In genomic region chrX:68506649-68507048, GRCh38 we compare ENCODE assay signal across 21 cellular contexts.
"Had no signal": no experiment of that assay in that cellular context is flagged by ENCODE, and none has a peak within 500 bp of the region (broad histone marks: within the 10 kb centered on the region; RNA-seq: fewer than 3 reads in every experiment).

No MANE protein-coding gene starts in this region.

- H3K4me3 ChIP-seq: SJCRH30 had no signal

- H3K27me3 Mint-ChIP-seq: IgD-negative memory B cell had no signal

- H3K27ac ChIP-seq: HL-60, SJCRH30 had no signal

- H3K4me1 ChIP-seq: SJCRH30 had no signal

- H3K27me3 ChIP-seq: SJCRH30 had no signal

- H3K9me3 ChIP-seq: SJCRH30 had no signal

- H3K4me3 Mint-ChIP-seq: IgD-negative memory B cell had no signal

- DNase-seq: Karpas-422, KBM-7, MM.1S, NCI-H1092 treated with DMSO at 0.1 percent for 48 hours, NCI-H1436, NCI-H187, NCI-H2029, NCI-H2081 treated with DMSO at 0.1 percent for 48 hours, NCI-H2171, NCI-H226, NCI-H446, NCI-H510A, NCI-H524 treated with DMSO at 0.1 percent for 48 hours, NCI-H69, NCI-H774, RPMI8226, SHP77 treated with DMSO at 0.1 percent for 48 hours, SJCRH30 had no signal

- H3K9me3 Mint-ChIP-seq: IgD-negative memory B cell had no signal

- ATAC-seq: SK-N-SH treated with all-trans-retinoic acid at 6 μM for 48 hours had no signal
